Comparison of ENCODE assay signal across 1 cellular context in the genomic region with DNA sequence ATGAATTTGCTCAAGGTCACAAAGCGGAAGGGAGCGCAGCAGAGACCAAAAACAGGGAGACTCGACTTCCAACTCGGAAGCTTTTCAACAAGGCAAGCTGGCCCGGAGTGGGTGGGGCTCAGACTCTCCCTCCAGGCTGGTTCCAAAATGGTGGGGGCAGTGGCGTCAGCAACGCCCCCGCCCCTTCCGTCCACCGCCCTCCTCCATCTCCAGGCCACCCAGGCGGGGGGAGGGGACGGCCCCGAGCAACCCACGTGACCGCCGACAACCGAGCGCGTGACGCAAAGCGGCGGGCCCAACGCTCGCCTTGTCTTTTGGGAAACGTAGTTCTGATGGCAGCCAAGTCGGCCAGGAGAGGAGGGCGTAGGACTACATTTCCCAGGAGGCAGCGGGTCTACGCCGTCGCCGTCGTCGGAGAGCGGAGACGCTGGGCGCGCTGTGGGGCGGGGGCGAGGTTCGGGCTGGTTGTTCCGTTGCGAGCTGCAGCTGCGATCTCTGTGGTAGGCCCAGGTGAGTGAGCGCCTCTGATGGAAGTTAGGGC.
TF ChIP-seq lines count a peak whose summit lies in the region.

TSS of gene THRAP3 (plus strand) at position 448 of the 541 bp plus-strand sequence. CDS start 58,121 bp downstream, outside the sequence.

TF ChIP-seq in HepG2, 621 proteins besides CTCF, POLR2A, EP300 and RAD21 (continued from another document and continues in another):
- TF ChIP-seq, protein P1, sequence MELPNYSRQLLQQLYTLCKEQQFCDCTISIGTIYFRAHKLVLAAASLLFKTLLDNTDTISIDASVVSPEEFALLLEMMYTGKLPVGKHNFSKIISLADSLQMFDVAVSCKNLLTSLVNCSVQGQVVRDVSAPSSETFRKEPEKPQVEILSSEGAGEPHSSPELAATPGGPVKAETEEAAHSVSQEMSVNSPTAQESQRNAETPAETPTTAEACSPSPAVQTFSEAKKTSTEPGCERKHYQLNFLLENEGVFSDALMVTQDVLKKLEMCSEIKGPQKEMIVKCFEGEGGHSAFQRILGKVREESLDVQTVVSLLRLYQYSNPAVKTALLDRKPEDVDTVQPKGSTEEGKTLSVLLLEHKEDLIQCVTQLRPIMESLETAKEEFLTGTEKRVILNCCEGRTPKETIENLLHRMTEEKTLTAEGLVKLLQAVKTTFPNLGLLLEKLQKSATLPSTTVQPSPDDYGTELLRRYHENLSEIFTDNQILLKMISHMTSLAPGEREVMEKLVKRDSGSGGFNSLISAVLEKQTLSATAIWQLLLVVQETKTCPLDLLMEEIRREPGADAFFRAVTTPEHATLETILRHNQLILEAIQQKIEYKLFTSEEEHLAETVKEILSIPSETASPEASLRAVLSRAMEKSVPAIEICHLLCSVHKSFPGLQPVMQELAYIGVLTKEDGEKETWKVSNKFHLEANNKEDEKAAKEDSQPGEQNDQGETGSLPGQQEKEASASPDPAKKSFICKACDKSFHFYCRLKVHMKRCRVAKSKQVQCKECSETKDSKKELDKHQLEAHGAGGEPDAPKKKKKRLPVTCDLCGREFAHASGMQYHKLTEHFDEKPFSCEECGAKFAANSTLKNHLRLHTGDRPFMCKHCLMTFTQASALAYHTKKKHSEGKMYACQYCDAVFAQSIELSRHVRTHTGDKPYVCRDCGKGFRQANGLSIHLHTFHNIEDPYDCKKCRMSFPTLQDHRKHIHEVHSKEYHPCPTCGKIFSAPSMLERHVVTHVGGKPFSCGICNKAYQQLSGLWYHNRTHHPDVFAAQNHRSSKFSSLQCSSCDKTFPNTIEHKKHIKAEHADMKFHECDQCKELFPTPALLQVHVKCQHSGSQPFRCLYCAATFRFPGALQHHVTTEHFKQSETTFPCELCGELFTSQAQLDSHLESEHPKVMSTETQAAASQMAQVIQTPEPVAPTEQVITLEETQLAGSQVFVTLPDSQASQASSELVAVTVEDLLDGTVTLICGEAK (IDR thresholded peaks at IDR 0.05) = no peak
- TF ChIP-seq, protein P1 (CRISPR knock-in tag; IDR thresholded peaks at IDR 0.05) = peak; percentile 83; the same call in 1 of the 2 replicates
- TF ChIP-seq, protein P2, sequence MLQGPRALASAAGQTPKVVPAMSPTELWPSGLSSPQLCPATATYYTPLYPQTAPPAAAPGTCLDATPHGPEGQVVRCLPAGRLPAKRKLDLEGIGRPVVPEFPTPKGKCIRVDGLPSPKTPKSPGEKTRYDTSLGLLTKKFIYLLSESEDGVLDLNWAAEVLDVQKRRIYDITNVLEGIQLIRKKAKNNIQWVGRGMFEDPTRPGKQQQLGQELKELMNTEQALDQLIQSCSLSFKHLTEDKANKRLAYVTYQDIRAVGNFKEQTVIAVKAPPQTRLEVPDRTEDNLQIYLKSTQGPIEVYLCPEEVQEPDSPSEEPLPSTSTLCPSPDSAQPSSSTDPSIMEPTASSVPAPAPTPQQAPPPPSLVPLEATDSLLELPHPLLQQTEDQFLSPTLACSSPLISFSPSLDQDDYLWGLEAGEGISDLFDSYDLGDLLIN (CRISPR knock-in tag; IDR thresholded peaks at IDR 0.05; ENCODE audit: borderline replicate concordance) = peak; percentile 41; the same call in 1 of the 2 replicates
- peak; percentile 97 for TF ChIP-seq HOXA3 (CRISPR knock-in tag; IDR thresholded peaks at IDR 0.05)
- peak; percentile 68; the same call in 1 of the 2 replicates for TF ChIP-seq ZNF768 (CRISPR knock-in tag; IDR thresholded peaks at IDR 0.05)
- peak; percentile 90 for TF ChIP-seq SAP130 (CRISPR knock-in tag; IDR thresholded peaks at IDR 0.05; ENCODE audit: low read depth)
- TF ChIP-seq AHR (CRISPR knock-in tag; IDR thresholded peaks at IDR 0.05) = 0 out of 2 replicates have a peak, but pooled peaks have one; percentile 14
- TF ChIP-seq ZNF605 (CRISPR knock-in tag; IDR thresholded peaks at IDR 0.05) = peak; percentile 73; the same call in 1 of the 2 replicates
- TF ChIP-seq MED13 (CRISPR knock-in tag; IDR thresholded peaks at IDR 0.05) = peak; percentile 57; the same call in 1 of the 2 replicates
- 0 out of 2 replicates have a peak, but pooled peaks have one; percentile 46 for TF ChIP-seq RNF2 (conservative IDR thresholded peaks at IDR 0.05; ENCODE audit: low read depth)
- peak; percentile 79; the same call in 1 of the 2 replicates for TF ChIP-seq ZGPAT (CRISPR knock-in tag; IDR thresholded peaks at IDR 0.05)
- peak; percentile 93 for TF ChIP-seq SUZ12 (IDR thresholded peaks at IDR 0.05; ENCODE audit: low read depth, low read length)
- TF ChIP-seq YY1 (IDR thresholded peaks at IDR 0.05; ENCODE audit: insufficient read depth, insufficient replicate concordance, low read depth, low read length) = peak; percentile 91
- no peak for TF ChIP-seq ZNF234 (CRISPR knock-in tag; conservative IDR thresholded peaks at IDR 0.05)
- no peak for TF ChIP-seq SMC3 (IDR thresholded peaks at IDR 0.05; ENCODE audit: low read length)
- peak; percentile 70; the same call in 1 of the 2 replicates for TF ChIP-seq SP2 (CRISPR knock-in tag; IDR thresholded peaks at IDR 0.05)
- TF ChIP-seq HNF1B (CRISPR knock-in tag; IDR thresholded peaks at IDR 0.05) = peak; percentile 80
- TF ChIP-seq, protein P3, sequence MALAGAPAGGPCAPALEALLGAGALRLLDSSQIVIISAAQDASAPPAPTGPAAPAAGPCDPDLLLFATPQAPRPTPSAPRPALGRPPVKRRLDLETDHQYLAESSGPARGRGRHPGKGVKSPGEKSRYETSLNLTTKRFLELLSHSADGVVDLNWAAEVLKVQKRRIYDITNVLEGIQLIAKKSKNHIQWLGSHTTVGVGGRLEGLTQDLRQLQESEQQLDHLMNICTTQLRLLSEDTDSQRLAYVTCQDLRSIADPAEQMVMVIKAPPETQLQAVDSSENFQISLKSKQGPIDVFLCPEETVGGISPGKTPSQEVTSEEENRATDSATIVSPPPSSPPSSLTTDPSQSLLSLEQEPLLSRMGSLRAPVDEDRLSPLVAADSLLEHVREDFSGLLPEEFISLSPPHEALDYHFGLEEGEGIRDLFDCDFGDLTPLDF (CRISPR knock-in tag; IDR thresholded peaks at IDR 0.05) = peak; percentile 78
- TF ChIP-seq NFYC (CRISPR knock-in tag; IDR thresholded peaks at IDR 0.05) = peak; percentile 53; the same call in 1 of the 2 replicates
- peak; percentile 67 for TF ChIP-seq MIER3 (CRISPR knock-in tag; IDR thresholded peaks at IDR 0.05; ENCODE audit: borderline replicate concordance)
- TF ChIP-seq, protein P4, sequence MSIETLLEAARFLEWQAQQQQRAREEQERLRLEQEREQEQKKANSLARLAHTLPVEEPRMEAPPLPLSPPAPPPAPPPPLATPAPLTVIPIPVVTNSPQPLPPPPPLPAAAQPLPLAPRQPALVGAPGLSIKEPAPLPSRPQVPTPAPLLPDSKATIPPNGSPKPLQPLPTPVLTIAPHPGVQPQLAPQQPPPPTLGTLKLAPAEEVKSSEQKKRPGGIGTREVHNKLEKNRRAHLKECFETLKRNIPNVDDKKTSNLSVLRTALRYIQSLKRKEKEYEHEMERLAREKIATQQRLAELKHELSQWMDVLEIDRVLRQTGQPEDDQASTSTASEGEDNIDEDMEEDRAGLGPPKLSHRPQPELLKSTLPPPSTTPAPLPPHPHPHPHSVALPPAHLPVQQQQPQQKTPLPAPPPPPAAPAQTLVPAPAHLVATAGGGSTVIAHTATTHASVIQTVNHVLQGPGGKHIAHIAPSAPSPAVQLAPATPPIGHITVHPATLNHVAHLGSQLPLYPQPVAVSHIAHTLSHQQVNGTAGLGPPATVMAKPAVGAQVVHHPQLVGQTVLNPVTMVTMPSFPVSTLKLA (IDR thresholded peaks at IDR 0.05) = peak; percentile 92
- no peak for TF ChIP-seq MBNL3 (CRISPR knock-in tag; conservative IDR thresholded peaks at IDR 0.05)
- TF ChIP-seq FOXJ3 (CRISPR knock-in tag; IDR thresholded peaks at IDR 0.05; ENCODE audit: borderline replicate concordance) = no peak
- TF ChIP-seq, protein P5, sequence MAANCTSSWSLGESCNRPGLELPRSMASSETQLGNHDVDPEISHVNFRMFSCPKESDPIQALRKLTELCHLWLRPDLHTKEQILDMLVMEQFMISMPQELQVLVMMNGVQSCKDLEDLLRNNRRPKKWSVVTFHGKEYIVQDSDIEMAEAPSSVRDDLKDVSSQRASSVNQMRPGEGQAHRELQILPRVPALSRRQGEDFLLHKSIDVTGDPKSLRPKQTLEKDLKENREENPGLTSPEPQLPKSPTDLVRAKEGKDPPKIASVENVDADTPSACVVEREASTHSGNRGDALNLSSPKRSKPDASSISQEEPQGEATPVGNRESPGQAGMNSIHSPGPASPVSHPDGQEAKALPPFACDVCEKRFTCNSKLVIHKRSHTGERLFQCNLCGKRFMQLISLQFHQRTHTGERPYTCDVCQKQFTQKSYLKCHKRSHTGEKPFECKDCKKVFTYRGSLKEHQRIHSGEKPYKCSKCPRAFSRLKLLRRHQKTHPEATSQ (CRISPR knock-in tag; IDR thresholded peaks at IDR 0.05; ENCODE audit: borderline replicate concordance) = 0 out of 2 replicates have a peak, but pooled peaks have one; percentile 67
- TF ChIP-seq TSC22D2 (CRISPR knock-in tag; IDR thresholded peaks at IDR 0.05; ENCODE audit: borderline replicate concordance) = peak; percentile 18; the same call in 1 of the 2 replicates
- TF ChIP-seq, protein P6, sequence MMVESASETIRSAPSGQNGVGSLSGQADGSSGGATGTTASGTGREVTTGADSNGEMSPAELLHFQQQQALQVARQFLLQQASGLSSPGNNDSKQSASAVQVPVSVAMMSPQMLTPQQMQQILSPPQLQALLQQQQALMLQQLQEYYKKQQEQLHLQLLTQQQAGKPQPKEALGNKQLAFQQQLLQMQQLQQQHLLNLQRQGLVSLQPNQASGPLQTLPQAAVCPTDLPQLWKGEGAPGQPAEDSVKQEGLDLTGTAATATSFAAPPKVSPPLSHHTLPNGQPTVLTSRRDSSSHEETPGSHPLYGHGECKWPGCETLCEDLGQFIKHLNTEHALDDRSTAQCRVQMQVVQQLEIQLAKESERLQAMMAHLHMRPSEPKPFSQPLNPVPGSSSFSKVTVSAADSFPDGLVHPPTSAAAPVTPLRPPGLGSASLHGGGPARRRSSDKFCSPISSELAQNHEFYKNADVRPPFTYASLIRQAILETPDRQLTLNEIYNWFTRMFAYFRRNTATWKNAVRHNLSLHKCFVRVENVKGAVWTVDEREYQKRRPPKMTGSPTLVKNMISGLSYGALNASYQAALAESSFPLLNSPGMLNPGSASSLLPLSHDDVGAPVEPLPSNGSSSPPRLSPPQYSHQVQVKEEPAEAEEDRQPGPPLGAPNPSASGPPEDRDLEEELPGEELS (CRISPR knock-in tag; IDR thresholded peaks at IDR 0.05) = peak; percentile 50; the same call in 1 of the 2 replicates
- TF ChIP-seq ZNF563 (CRISPR knock-in tag; IDR thresholded peaks at IDR 0.05) = peak; percentile 17; the same call in 1 of the 2 replicates
- TF ChIP-seq, protein P7, sequence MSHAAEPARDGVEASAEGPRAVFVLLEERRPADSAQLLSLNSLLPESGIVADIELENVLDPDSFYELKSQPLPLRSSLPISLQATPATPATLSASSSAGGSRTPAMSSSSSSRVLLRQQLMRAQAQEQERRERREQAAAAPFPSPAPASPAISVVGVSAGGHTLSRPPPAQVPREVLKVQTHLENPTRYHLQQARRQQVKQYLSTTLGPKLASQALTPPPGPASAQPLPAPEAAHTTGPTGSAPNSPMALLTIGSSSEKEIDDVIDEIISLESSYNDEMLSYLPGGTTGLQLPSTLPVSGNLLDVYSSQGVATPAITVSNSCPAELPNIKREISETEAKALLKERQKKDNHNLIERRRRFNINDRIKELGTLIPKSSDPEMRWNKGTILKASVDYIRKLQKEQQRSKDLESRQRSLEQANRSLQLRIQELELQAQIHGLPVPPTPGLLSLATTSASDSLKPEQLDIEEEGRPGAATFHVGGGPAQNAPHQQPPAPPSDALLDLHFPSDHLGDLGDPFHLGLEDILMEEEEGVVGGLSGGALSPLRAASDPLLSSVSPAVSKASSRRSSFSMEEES (CRISPR knock-in tag; IDR thresholded peaks at IDR 0.05) = peak; percentile 98
